Comparison of ENCODE assay signal across 1 cellular context in the genomic region with DNA sequence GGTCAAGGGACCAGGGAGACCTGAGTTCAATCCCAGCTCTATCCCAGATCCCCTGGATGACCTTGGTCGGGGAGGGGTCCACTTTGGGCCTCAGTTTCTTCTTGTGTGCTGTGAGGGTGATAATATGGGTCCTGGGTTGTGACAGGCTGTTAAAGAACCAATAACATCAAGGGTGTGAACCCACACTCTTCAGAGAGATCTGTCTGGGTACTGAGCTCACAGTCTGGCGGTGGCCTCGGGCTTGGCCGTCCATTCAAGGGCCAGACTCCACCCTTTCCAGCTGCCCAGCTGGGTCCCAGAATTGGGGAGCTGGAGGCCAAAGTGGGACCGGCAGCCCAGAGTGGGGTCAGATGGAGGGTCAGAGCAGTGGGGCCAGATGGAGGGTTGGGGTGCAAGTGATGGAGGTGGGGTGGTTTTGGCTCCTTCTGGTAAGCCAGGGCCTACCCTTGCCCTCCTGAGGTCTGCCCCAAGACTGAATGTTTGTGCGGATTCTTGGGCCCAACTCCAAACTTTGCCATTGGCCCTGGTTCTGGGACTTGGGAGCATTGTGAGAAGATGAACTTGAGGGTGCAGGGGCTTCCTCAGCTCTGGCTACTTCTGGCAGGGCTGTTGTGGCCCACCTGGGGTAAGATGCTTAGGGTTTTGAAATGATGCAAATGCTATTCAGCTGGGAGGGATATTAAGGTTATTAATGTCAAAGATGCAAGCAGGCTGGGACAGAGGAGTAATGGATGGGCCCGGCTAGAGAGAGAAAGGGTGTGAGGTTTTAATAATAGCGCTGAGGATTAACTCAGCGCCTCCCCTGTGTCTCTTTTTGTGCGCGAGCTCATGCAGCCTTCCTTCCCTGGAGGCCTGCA.
TF ChIP-seq lines count a peak whose summit lies in the region.

No MANE protein-coding gene starts in this region.

TF ChIP-seq in GM23338, 12 proteins besides CTCF, POLR2A, EP300 and RAD21 (continued from another document):
- TF ChIP-seq ZNF462 (CRISPR knock-in tag; IDR thresholded peaks at IDR 0.05) (no peak), CREB1 (CRISPR knock-in tag; IDR thresholded peaks at IDR 0.05; ENCODE audit: low read depth) (no peak), STAT1 (IDR thresholded peaks at IDR 0.05; ENCODE audit: unreplicated experiment) (no peak), JUNB (IDR thresholded peaks at IDR 0.05; ENCODE audit: unreplicated experiment) (no peak), NANOG (IDR thresholded peaks at IDR 0.05; ENCODE audit: borderline replicate concordance) (no peak), EZH2 (IDR thresholded peaks at IDR 0.05; ENCODE audit: low read depth, unreplicated experiment) (no peak)
- TF ChIP-seq, protein P1, sequence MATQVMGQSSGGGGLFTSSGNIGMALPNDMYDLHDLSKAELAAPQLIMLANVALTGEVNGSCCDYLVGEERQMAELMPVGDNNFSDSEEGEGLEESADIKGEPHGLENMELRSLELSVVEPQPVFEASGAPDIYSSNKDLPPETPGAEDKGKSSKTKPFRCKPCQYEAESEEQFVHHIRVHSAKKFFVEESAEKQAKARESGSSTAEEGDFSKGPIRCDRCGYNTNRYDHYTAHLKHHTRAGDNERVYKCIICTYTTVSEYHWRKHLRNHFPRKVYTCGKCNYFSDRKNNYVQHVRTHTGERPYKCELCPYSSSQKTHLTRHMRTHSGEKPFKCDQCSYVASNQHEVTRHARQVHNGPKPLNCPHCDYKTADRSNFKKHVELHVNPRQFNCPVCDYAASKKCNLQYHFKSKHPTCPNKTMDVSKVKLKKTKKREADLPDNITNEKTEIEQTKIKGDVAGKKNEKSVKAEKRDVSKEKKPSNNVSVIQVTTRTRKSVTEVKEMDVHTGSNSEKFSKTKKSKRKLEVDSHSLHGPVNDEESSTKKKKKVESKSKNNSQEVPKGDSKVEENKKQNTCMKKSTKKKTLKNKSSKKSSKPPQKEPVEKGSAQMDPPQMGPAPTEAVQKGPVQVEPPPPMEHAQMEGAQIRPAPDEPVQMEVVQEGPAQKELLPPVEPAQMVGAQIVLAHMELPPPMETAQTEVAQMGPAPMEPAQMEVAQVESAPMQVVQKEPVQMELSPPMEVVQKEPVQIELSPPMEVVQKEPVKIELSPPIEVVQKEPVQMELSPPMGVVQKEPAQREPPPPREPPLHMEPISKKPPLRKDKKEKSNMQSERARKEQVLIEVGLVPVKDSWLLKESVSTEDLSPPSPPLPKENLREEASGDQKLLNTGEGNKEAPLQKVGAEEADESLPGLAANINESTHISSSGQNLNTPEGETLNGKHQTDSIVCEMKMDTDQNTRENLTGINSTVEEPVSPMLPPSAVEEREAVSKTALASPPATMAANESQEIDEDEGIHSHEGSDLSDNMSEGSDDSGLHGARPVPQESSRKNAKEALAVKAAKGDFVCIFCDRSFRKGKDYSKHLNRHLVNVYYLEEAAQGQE (IDR thresholded peaks at IDR 0.05; ENCODE audit: unreplicated experiment): no peak
TF ChIP-seq in GM23338: peak in this region for 0.
